2 cellular contexts compared by ENCODE assay signal in the genomic region with DNA sequence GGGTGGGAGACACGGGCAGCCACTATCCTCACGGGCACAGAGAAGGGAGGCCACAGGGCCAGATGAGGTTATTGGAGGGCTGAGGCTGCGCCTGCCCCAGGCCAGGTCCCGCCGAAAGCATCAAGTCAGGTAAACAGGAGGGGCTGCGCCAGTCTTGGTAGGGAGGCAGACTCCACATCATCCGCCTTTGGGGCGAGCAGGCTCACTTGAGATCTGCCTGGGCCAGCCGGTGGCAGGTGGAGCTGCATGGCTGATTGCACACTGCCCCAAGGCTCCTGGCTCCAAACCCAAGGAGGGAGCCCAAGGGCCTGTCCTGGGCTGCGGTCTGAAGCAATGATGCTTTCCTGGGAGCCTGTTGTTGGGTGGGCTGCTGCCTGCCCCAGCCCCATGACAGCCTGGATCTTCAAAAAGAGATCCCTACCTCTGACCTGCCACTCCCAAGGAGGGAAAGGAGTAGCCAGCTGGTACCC.
A peak's percentile ranks its signal among the peaks of the same experiment; 100 is the strongest.
TF ChIP-seq lines count a peak whose summit lies in the region.

No MANE protein-coding gene starts in this region.

TF ChIP-seq in HEK293, 187 proteins besides CTCF, POLR2A, EP300 and RAD21:
- TF ChIP-seq, protein P1, sequence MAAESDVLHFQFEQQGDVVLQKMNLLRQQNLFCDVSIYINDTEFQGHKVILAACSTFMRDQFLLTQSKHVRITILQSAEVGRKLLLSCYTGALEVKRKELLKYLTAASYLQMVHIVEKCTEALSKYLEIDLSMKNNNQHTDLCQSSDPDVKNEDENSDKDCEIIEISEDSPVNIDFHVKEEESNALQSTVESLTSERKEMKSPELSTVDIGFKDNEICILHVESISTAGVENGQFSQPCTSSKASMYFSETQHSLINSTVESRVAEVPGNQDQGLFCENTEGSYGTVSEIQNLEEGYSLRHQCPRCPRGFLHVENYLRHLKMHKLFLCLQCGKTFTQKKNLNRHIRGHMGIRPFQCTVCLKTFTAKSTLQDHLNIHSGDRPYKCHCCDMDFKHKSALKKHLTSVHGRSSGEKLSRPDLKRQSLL (tag by site-specific recombination; IDR thresholded peaks at IDR 0.05): no peak
- TF ChIP-seq ZBTB1 (tag by site-specific recombination; IDR thresholded peaks at IDR 0.05): no peak
- TF ChIP-seq, protein P2, sequence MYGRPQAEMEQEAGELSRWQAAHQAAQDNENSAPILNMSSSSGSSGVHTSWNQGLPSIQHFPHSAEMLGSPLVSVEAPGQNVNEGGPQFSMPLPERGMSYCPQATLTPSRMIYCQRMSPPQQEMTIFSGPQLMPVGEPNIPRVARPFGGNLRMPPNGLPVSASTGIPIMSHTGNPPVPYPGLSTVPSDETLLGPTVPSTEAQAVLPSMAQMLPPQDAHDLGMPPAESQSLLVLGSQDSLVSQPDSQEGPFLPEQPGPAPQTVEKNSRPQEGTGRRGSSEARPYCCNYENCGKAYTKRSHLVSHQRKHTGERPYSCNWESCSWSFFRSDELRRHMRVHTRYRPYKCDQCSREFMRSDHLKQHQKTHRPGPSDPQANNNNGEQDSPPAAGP (tag by site-specific recombination; IDR thresholded peaks at IDR 0.05): 0 out of 2 replicates have a peak, but pooled peaks have one; percentile 15

TF ChIP-seq in K562, 482 proteins besides CTCF, POLR2A, EP300 and RAD21:
- peak; percentile 31 for TF ChIP-seq POLR2G (IDR thresholded peaks at IDR 0.05; ENCODE audit: low read depth, low read length)
- TF ChIP-seq DDX20 (tag; IDR thresholded peaks at IDR 0.05; ENCODE audit: low read depth): no peak
- TF ChIP-seq CBFB (CRISPR knock-in tag; IDR thresholded peaks at IDR 0.05): 0 out of 2 replicates have a peak, but pooled peaks have one; percentile 15
- TF ChIP-seq, protein P3, sequence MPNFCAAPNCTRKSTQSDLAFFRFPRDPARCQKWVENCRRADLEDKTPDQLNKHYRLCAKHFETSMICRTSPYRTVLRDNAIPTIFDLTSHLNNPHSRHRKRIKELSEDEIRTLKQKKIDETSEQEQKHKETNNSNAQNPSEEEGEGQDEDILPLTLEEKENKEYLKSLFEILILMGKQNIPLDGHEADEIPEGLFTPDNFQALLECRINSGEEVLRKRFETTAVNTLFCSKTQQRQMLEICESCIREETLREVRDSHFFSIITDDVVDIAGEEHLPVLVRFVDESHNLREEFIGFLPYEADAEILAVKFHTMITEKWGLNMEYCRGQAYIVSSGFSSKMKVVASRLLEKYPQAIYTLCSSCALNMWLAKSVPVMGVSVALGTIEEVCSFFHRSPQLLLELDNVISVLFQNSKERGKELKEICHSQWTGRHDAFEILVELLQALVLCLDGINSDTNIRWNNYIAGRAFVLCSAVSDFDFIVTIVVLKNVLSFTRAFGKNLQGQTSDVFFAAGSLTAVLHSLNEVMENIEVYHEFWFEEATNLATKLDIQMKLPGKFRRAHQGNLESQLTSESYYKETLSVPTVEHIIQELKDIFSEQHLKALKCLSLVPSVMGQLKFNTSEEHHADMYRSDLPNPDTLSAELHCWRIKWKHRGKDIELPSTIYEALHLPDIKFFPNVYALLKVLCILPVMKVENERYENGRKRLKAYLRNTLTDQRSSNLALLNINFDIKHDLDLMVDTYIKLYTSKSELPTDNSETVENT (CRISPR knock-in tag; IDR thresholded peaks at IDR 0.05): peak; percentile 50; the same call in 1 of the 2 replicates
- peak; percentile 72; the same call in 1 of the 2 replicates for TF ChIP-seq POLR2AphosphoS2 (IDR thresholded peaks at IDR 0.05; ENCODE audit: low read length)
